ENCODE assay signal across 8 cellular contexts in genomic region chr7:519429-519973, GRCh38. TPM values are rescaled to one million over a fixed set of nuclear protein-coding genes. Genes with fewer than 3 reads are reported as not detected.
DNase-seq lines count a peak whose midpoint lies in the region; ATAC-seq and TF ChIP-seq lines count a peak whose summit lies in the region.

PDGFA (minus strand) TSS chr7:519846; CDS start chr7:519001, 845 bp downstream.

- DNase-seq in Daoy (ENCODE audit: low read depth) (peak; percentile 80), HT1080 (ENCODE audit: low read depth) (peak; percentile 20), fibroblast of villous mesenchyme (ENCODE audit: low read depth) (peak; percentile 64), nephron progenitor cell (peak; percentile 64), amniotic stem cell (lab: John Stamatoyannopoulos, UW) (no peak)
- peak; percentile 34 to 56 for DNase-seq in activated T-cell treated with anti-CD3 and anti-CD28 coated beads, Interleukin-2, amount 50 U/mL, for 48 hours

- peak within 1 kb of the TSS; percentile 74 for H3K4me3 ChIP-seq in fibroblast of villous mesenchyme (ENCODE audit: low read depth, low read length)

- H3K27me3 Mint-ChIP-seq in nephron progenitor cell (ENCODE audit: low read depth, poor library complexity): peaks cover 62% of the 10 kb centered on the region

- no peak for ATAC-seq in HG02678 (IDR thresholded peaks at IDR 0.05; ENCODE audit: unreplicated experiment)
- ATAC-seq in GM21390 (IDR thresholded peaks at IDR 0.05; ENCODE audit: unreplicated experiment): no peak

- H3K4me3 Mint-ChIP-seq in nephron progenitor cell: peak within 1 kb of the TSS; percentile 89

- no peaks in the 10 kb centered on the region for H3K9me3 Mint-ChIP-seq in nephron progenitor cell

- no peak for TF ChIP-seq CTCF in fibroblast of villous mesenchyme (IDR thresholded peaks at IDR 0.05; ENCODE audit: insufficient read depth, low read depth, low read length)
- no peak for TF ChIP-seq CTCF in nephron progenitor cell (IDR thresholded peaks at IDR 0.05)

- no peaks in the 10 kb centered on the region for H3K36me3 Mint-ChIP-seq in nephron progenitor cell (ENCODE audit: low read depth)

- H3K4me1 Mint-ChIP-seq in nephron progenitor cell: peaks cover 26% of the 10 kb centered on the region

- H3K27ac Mint-ChIP-seq in nephron progenitor cell: no peak within 1 kb of the TSS

RNA-seq across cellular contexts. Expression of gene PDGFA, which starts in this region (rescaled TPM):
- total RNA-seq in Daoy (2014; rRNA removed; shearing (Covaris generic)): 23.1 and 34.1 TPM in 2 replicates
- 21.6 and 23.1 TPM in 2 replicates for total RNA-seq in HT1080 (2014; rRNA removed; shearing (Covaris generic))
- 16.9 and 17.0 TPM in 2 replicates for polyA plus RNA-seq in HT1080 (2015; cell fraction: cytosol; rRNA removed)
- 12.7 and 15.5 TPM in 2 replicates for polyA plus RNA-seq in HT1080 (2015; cell fraction: nucleus; rRNA removed)
- total RNA-seq in fibroblast of villous mesenchyme: 43.2 and 86.7 TPM in 2 replicates
